ENCODE assay signal across 15 cellular contexts in the genomic region with DNA sequence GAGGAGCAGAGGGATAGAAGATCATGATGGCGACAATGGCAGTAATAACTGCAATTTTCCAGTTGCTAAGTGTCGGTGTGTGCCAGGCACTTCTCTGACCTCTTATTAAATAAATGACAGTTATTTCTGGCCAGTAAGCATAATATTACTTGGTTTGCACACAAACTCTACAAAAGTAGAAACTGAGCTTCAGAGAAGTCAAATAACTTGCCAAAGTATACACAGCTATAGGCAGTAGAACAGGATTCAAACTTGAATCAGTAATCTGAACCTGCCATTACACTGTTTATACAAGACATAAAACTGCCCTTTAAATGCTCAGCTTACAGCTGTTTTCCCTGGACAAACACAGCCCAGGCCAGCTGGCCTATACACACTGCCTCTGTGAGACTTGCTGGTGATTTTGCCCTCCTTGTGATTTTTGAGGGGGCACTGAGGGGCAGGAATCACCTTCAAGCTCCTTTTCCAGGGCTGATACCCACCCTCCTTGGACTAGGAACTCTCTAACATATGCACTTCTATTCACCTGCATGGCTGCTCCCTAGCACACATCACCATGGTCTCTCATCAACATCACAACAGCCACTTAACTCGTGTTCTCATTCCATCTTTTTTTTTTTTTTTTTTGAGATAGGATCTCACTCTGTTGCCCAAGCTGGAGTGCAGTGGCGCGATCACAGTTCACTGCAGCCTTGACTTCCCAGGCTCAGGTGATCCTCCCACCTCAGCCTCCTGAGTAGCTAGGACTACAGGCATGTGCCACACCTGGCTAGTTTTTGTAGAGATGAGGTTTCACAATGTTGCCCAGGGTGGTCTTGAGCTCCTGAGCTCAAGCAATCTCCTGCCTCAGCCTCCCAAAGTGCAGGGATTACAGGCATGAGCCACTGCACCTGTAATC.
A peak's percentile ranks its signal among the peaks of the same experiment; 100 is the strongest.
DNase-seq lines count a peak whose midpoint lies in the region; ATAC-seq and TF ChIP-seq lines count a peak whose summit lies in the region.
"Had no signal": no experiment of that assay in that cellular context is flagged by ENCODE, and none has a peak within 500 bp of the region (broad histone marks: within the 10 kb centered on the region; RNA-seq: fewer than 3 reads in every experiment).

No MANE protein-coding gene starts in this region.

- TF ChIP-seq CTCF in Panc1 (IDR thresholded peaks at IDR 0.05) = no peak
- TF ChIP-seq CTCF in right lobe of liver (IDR thresholded peaks at IDR 0.05) = no peak

- no peaks in the 10 kb centered on the region for H3K27me3 Mint-ChIP-seq in naive thymus-derived CD4-positive, alpha-beta T cell
- H3K27me3 Mint-ChIP-seq: activated naive CD4-positive, alpha-beta T cell treated with anti-CD3 and anti-CD28 coated beads, Interleukin-2, amount 50 U/mL, for 24 hours; B cell had no signal

- no peak overlapping the region for H3K14ac ChIP-seq in mesenchymal stem cell (ENCODE audit: low read length in 2 of 2)

- H2BK15ac ChIP-seq in mesenchymal stem cell (ENCODE audit: low read depth, poor library complexity, severe bottlenecking) = no peak overlapping the region

- no peak overlapping the region for H2BK120ac ChIP-seq in mesenchymal stem cell (ENCODE audit: low read depth, low read length)

- no TSS peak for BruUV-seq in Panc1 (replicated peaks; lab: Mats Ljungman, UMichigan)

- H3K36me3 ChIP-seq in Panc1 (ENCODE audit: control insufficient read depth, insufficient read depth, low read length) (no peaks in the 10 kb centered on the region), right lobe of liver (no peaks in the 10 kb centered on the region), mesenchymal stem cell (ENCODE audit: control insufficient read depth in 1 of 2, insufficient read depth in 2 of 2, low read depth in 1 of 2, low read length in 2 of 2) (peaks cover 0 to 3% of the 10 kb centered on the region in 2 experiments)
- H3K36me3 ChIP-seq in naive thymus-derived CD4-positive, alpha-beta T cell (ENCODE audit: control insufficient read depth in 2 of 3, insufficient read depth in 3 of 3, low read length in 3 of 3) = no peaks in the 10 kb centered on the region
- H3K36me3 ChIP-seq: WERI-Rb-1 had no signal

- H3K27ac Mint-ChIP-seq in naive thymus-derived CD4-positive, alpha-beta T cell = peak overlapping the region in 1 of 9 donors; percentile 9
- H3K27ac Mint-ChIP-seq: activated naive CD4-positive, alpha-beta T cell treated with anti-CD3 and anti-CD28 coated beads, Interleukin-2, amount 50 U/mL, for 24 hours had no signal

- no peak overlapping the region for H2BK12ac ChIP-seq in mesenchymal stem cell (ENCODE audit: low read length in 2 of 2)

- intact Hi-C loops in Panc1 (cut with micrococcal nuclease; ENCODE audit: unreplicated experiment) = no loop called here
- intact Hi-C loops in right lobe of liver (cut with DNase I) = no loop called here
- intact Hi-C loops in naive thymus-derived CD4-positive, alpha-beta T cell (cut with micrococcal nuclease) = no loop called here

- no peak overlapping the region for H4K91ac ChIP-seq in mesenchymal stem cell (ENCODE audit: low read length)

- DNase-seq in DMS53 (lab: John Stamatoyannopoulos, UW) (peak; percentile 85), NCI-H1930 (lab: John Stamatoyannopoulos, UW) (peak; percentile 46 to 48), Panc1 (ENCODE audit: low read depth, low spot score) (no peak), right lobe of liver (no peak), mesenchymal stem cell (no peak)
- DNase-seq in naive thymus-derived CD4-positive, alpha-beta T cell = no peak
- DNase-seq: caudate nucleus; MV-4-11; SK-N-SH; stimulated activated CD4-positive, alpha-beta T cell treated with anti-CD3 and anti-CD28 coated beads, Interleukin-2, amount 100 ng/mL, for 24 hours; WERI-Rb-1 had no signal

- 80% methylated on average over 5 of the region's 5 CpGs for WGBS in right lobe of liver (ENCODE audit: insufficient coverage, low coverage, low lambda C conversion rate, missing lambda C conversion rate)
- WGBS in mesenchymal stem cell = 64% methylated on average over 3 of the region's 5 CpGs

- no peak overlapping the region for H3K4me3 Mint-ChIP-seq in naive thymus-derived CD4-positive, alpha-beta T cell
- H3K4me3 Mint-ChIP-seq: activated naive CD4-positive, alpha-beta T cell treated with anti-CD3 and anti-CD28 coated beads, Interleukin-2, amount 50 U/mL, for 24 hours; B cell had no signal

- no peak overlapping the region for H2BK5ac ChIP-seq in mesenchymal stem cell (ENCODE audit: low read depth, low read length, poor library complexity, severe bottlenecking)

- POLR2A ChIA-PET in Panc1 (lab: Charles Lee) = interaction anchor here (0.6 kb wide), 1 partner anchor 31 kb away, joined by 3 read pairs; no protein-coding TSS in a partner anchor
- POLR2A ChIA-PET in naive thymus-derived CD4-positive, alpha-beta T cell (lab: Charles Lee) = interaction anchor here (0.6 to 0.7 kb wide), 2 partner anchors 57 to 140 kb away, joined by 3 to 6 read pairs; no protein-coding TSS in a partner anchor

- TF ChIP-seq POLR2A in right lobe of liver (IDR thresholded peaks at IDR 0.05) = no peak

- H3K9ac ChIP-seq in mesenchymal stem cell (ENCODE audit: low read length) = no peak overlapping the region
- H3K9ac ChIP-seq: SK-N-SH had no signal

- no peak overlapping the region for H2AK5ac ChIP-seq in mesenchymal stem cell (ENCODE audit: low read length, severe bottlenecking)

- CTCF ChIA-PET in Panc1 (lab: Charles Lee) = no interaction called here
- CTCF ChIA-PET in naive thymus-derived CD4-positive, alpha-beta T cell (lab: Charles Lee) = interaction anchor here (0.7 kb wide), 1 partner anchor 87 kb away, joined by 3 read pairs; no protein-coding TSS in a partner anchor

- no peaks in the 10 kb centered on the region for H3K9me3 Mint-ChIP-seq in naive thymus-derived CD4-positive, alpha-beta T cell
- H3K9me3 Mint-ChIP-seq: activated naive CD4-positive, alpha-beta T cell treated with anti-CD3 and anti-CD28 coated beads, Interleukin-2, amount 50 U/mL, for 24 hours had no signal

- H3K4me1 Mint-ChIP-seq in naive thymus-derived CD4-positive, alpha-beta T cell = peaks cover 8 to 36% (median 22%) of the 10 kb centered on the region in 7 donors

- no peaks in the 10 kb centered on the region for H3K27me3 ChIP-seq in Panc1 (ENCODE audit: control insufficient read depth, insufficient read depth, low read length)
- H3K27me3 ChIP-seq in right lobe of liver = no peaks in the 10 kb centered on the region
- no peaks in the 10 kb centered on the region for H3K27me3 ChIP-seq in mesenchymal stem cell (ENCODE audit: control insufficient read depth in 1 of 2, insufficient read depth in 1 of 2, low read length in 2 of 2)
- H3K27me3 ChIP-seq in naive thymus-derived CD4-positive, alpha-beta T cell (ENCODE audit: control insufficient read depth in 2 of 2, insufficient read depth in 2 of 2, low read length in 2 of 2) = no peaks in the 10 kb centered on the region

- H3K4me3 ChIP-seq in Panc1 (ENCODE audit: low read depth in 2 of 2, low read length in 2 of 2) = no peak overlapping the region
- no peak overlapping the region for H3K4me3 ChIP-seq in right lobe of liver
- no peak overlapping the region for H3K4me3 ChIP-seq in mesenchymal stem cell (ENCODE audit: insufficient read depth in 1 of 2, low read depth in 1 of 2, low read length in 2 of 2)
- H3K4me3 ChIP-seq in naive thymus-derived CD4-positive, alpha-beta T cell (ENCODE audit: low read length) = no peak overlapping the region

- no peak overlapping the region for H4K8ac ChIP-seq in mesenchymal stem cell (ENCODE audit: low read length)

- no peak overlapping the region for H3K23ac ChIP-seq in mesenchymal stem cell (ENCODE audit: low read length in 2 of 2)

- H3K4me1 ChIP-seq in Panc1 (ENCODE audit: control insufficient read depth, insufficient read depth, low read length) (no peaks in the 10 kb centered on the region), right lobe of liver (peaks cover 0 to 9% (median 1%) of the 10 kb centered on the region in 4 donors), mesenchymal stem cell (ENCODE audit: control insufficient read depth, insufficient read depth, low read depth, low read length) (no peaks in the 10 kb centered on the region)
- no peaks in the 10 kb centered on the region for H3K4me1 ChIP-seq in naive thymus-derived CD4-positive, alpha-beta T cell (ENCODE audit: control insufficient read depth in 2 of 2, insufficient read depth in 2 of 2, low read length in 2 of 2)

- H3K36me3 Mint-ChIP-seq in naive thymus-derived CD4-positive, alpha-beta T cell = peaks cover 0 to 21% (median 5%) of the 10 kb centered on the region in 5 donors
- H3K36me3 Mint-ChIP-seq: activated naive CD4-positive, alpha-beta T cell treated with anti-CD3 and anti-CD28 coated beads, Interleukin-2, amount 50 U/mL, for 24 hours had no signal

- H3K4me2 ChIP-seq in mesenchymal stem cell (ENCODE audit: low read length, poor library complexity, severe bottlenecking) = no peak overlapping the region
- H3K4me2 ChIP-seq: SK-N-SH had no signal

- H3K18ac ChIP-seq in mesenchymal stem cell (ENCODE audit: low read depth in 1 of 2, low read length in 2 of 2) = no peak overlapping the region

- in situ Hi-C loops in Panc1 (cut with HindIII; ENCODE audit: low pct_unique_long_range_greater_than_20kb, low sequenced_read_pairs) = no loop called here

- ATAC-seq in Panc1 (peak; percentile 38; the same call in 1 of the 2 replicates), right lobe of liver (peak; percentile 61 to 75 (median 70)), GM21786 (IDR thresholded peaks at IDR 0.05; ENCODE audit: unreplicated experiment) (no peak), GM18861 (IDR thresholded peaks at IDR 0.05; ENCODE audit: unreplicated experiment) (no peak)
- no peak for ATAC-seq in naive thymus-derived CD4-positive, alpha-beta T cell

- H3K9me3 ChIP-seq in Panc1 (ENCODE audit: control insufficient read depth, insufficient read depth, low read depth, low read length) = no peaks in the 10 kb centered on the region
- no peaks in the 10 kb centered on the region for H3K9me3 ChIP-seq in right lobe of liver
- no peaks in the 10 kb centered on the region for H3K9me3 ChIP-seq in mesenchymal stem cell (ENCODE audit: control insufficient read depth, low read length)
- H3K9me3 ChIP-seq in naive thymus-derived CD4-positive, alpha-beta T cell (ENCODE audit: control insufficient read depth in 2 of 3, low read length in 3 of 3) = no peaks in the 10 kb centered on the region
- H3K9me3 ChIP-seq: SK-N-SH had no signal

- H3K27ac ChIP-seq in Panc1 (ENCODE audit: low read length) (no peak overlapping the region), right lobe of liver (no peak overlapping the region), mesenchymal stem cell (ENCODE audit: low read length, poor library complexity, severe bottlenecking) (no peak overlapping the region)
- no peak overlapping the region for H3K27ac ChIP-seq in naive thymus-derived CD4-positive, alpha-beta T cell (ENCODE audit: low read depth, low read length)
- H3K27ac ChIP-seq: WERI-Rb-1 had no signal

- H2AFZ ChIP-seq in mesenchymal stem cell (ENCODE audit: low read depth, low read length) = no peak overlapping the region

- H3K4ac ChIP-seq in mesenchymal stem cell (ENCODE audit: low read depth in 1 of 2, low read length in 2 of 2) = no peak overlapping the region

- peaks cover 17% of the 10 kb centered on the region for H3K79me1 ChIP-seq in mesenchymal stem cell (replicated peaks; ENCODE audit: low read length, poor library complexity, severe bottlenecking)

Comparison
In these comparisons a context has a peak if more than half of its experiments do, and no peak if none do; other contexts are left out.
1. DNase-seq: peak in DMS53 (single experiment) and NCI-H1930 (2 of 2); none in Panc1 (single experiment), right lobe of liver (0 of 3), mesenchymal stem cell (single experiment) and naive thymus-derived CD4-positive, alpha-beta T cell (0 of 9).
2. ATAC-seq: peak in Panc1 (single experiment) and right lobe of liver (4 of 4); none in GM21786 (single experiment), GM18861 (single experiment) and naive thymus-derived CD4-positive, alpha-beta T cell (single experiment).